Comparison of ENCODE assay signal across 6 cellular contexts in genomic region chr6:66578362-66578761, GRCh38.
"Had no signal": no experiment of that assay in that cellular context is flagged by ENCODE, and none has a peak within 500 bp of the region (broad histone marks: within the 10 kb centered on the region; RNA-seq: fewer than 3 reads in every experiment).

No MANE protein-coding gene starts in this region.

- H3K36me3 Mint-ChIP-seq: IgD-negative memory B cell had no signal

- H2AFZ ChIP-seq: GM23248 had no signal

- H3K27ac Mint-ChIP-seq: IgD-negative memory B cell had no signal

- H3K27ac ChIP-seq: GM23248 had no signal

- H3K4me3 Mint-ChIP-seq: IgD-negative memory B cell had no signal

- H3K9me3 ChIP-seq: HAP-1 had no signal

- DNase-seq: GM23248, GOT3, H7, KBM-7 had no signal

- H3K4me1 Mint-ChIP-seq: IgD-negative memory B cell had no signal

- H3K9ac ChIP-seq: GM23248 had no signal

- H3K36me3 ChIP-seq: HAP-1 had no signal

- H3K4me3 ChIP-seq: GM23248, HAP-1 had no signal

- H3K27me3 Mint-ChIP-seq: IgD-negative memory B cell had no signal

- H3K4me1 ChIP-seq: HAP-1 had no signal
